Comparison of ENCODE assay signal across 8 cellular contexts in the genomic region with DNA sequence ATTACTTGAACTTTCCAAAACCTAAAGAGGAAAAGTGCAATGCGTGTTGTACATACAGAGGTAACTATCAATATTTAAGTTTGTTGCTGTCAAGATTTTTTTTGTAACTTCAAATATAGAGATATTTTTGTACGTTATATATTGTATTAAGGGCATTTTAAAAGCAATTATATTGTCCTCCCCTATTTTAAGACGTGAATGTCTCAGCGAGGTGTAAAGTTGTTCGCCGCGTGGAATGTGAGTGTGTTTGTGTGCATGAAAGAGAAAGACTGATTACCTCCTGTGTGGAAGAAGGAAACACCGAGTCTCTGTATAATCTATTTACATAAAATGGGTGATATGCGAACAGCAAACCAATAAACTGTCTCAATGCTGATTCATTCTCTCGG. TPM values are rescaled to one million over a fixed set of nuclear protein-coding genes. Genes with fewer than 3 reads are reported as not detected.
DNase-seq lines count a peak whose midpoint lies in the region; ATAC-seq and TF ChIP-seq lines count a peak whose summit lies in the region.

No MANE protein-coding gene starts in this region.

- peaks cover 46% of the 10 kb centered on the region for H3K79me1 ChIP-seq in trophoblast cell (ENCODE audit: low read length)

- peaks cover 36% of the 10 kb centered on the region for H3K79me2 ChIP-seq in trophoblast cell (ENCODE audit: control insufficient read depth, insufficient read depth, low read length, poor library complexity)

- peak overlapping the region; percentile 71 for H4K91ac ChIP-seq in trophoblast cell (ENCODE audit: low read depth, low read length)

- H2BK120ac ChIP-seq in trophoblast cell (ENCODE audit: insufficient read depth, low read length, poor library complexity) = no peak overlapping the region

- H2BK12ac ChIP-seq in trophoblast cell (ENCODE audit: low read length) = no peak overlapping the region

- peak overlapping the region; percentile 72 for H3K27ac ChIP-seq in trophoblast cell (ENCODE audit: low read depth, low read length)

- no peaks in the 10 kb centered on the region for H3K27me3 ChIP-seq in trophoblast cell (ENCODE audit: insufficient read depth, low read length)

- no peaks in the 10 kb centered on the region for H3K9me3 ChIP-seq in trophoblast cell (ENCODE audit: insufficient read depth, low read depth, low read length)

- H3K9ac ChIP-seq in trophoblast cell (ENCODE audit: low read length) = no peak overlapping the region

- H3K4me1 ChIP-seq in trophoblast cell (ENCODE audit: control insufficient read depth in 1 of 2, insufficient read depth in 2 of 2, low read length in 2 of 2) = peaks cover 5 to 10% of the 10 kb centered on the region in 2 experiments

- DNase-seq in GM12865 (ENCODE audit: low read depth) = no peak
- peak; percentile 7 for DNase-seq in NOMO-1 treated with dmso at 0.1 percent for 144 hours (lab: John Stamatoyannopoulos, UW; ENCODE audit: unreplicated experiment)
- DNase-seq in epithelial cell of proximal tubule (ENCODE audit: low read depth) = no peak
- no peak for DNase-seq in trophoblast cell
- DNase-seq in NCI-H82 (lab: John Stamatoyannopoulos, UW) = no peak
- DNase-seq in NCI-H1048 (lab: John Stamatoyannopoulos, UW) = no peak

- peak overlapping the region; percentile 75 for H3K4ac ChIP-seq in trophoblast cell (ENCODE audit: low read depth, low read length)

- TF ChIP-seq CTCF in GM12865 (IDR thresholded peaks at IDR 0.05; ENCODE audit: insufficient read depth, low read depth, low read length, missing control alignments) (no peak), epithelial cell of proximal tubule (conservative IDR thresholded peaks at IDR 0.05; ENCODE audit: low read depth, low read length) (no peak)

- H3K18ac ChIP-seq in trophoblast cell (ENCODE audit: low read length) = peak overlapping the region; percentile 64

- H4K8ac ChIP-seq in trophoblast cell (ENCODE audit: low read depth, low read length) = no peak overlapping the region

- H2AK5ac ChIP-seq in trophoblast cell (ENCODE audit: low read length) = no peak overlapping the region

- peak overlapping the region; percentile 36 for H2BK5ac ChIP-seq in trophoblast cell (ENCODE audit: low read depth, low read length, poor library complexity)

- no CpG with 5 or more reads among the region's 10 CpGs for WGBS in trophoblast cell (ENCODE audit: extremely low coverage, insufficient coverage, insufficient read length)

- H3K23ac ChIP-seq in trophoblast cell (ENCODE audit: low read length) = no peak overlapping the region

- no peaks in the 10 kb centered on the region for H3K36me3 ChIP-seq in trophoblast cell (ENCODE audit: control insufficient read depth in 1 of 2, insufficient read depth in 2 of 2, low read length in 2 of 2)

- no peak overlapping the region for H2AFZ ChIP-seq in trophoblast cell (ENCODE audit: insufficient read depth, low read length, poor library complexity)

- no peak overlapping the region for H4K12ac ChIP-seq in trophoblast cell (ENCODE audit: low read depth, low read length)

- ATAC-seq in GM18511 (IDR thresholded peaks at IDR 0.05; ENCODE audit: unreplicated experiment) (no peak), HG02798 (IDR thresholded peaks at IDR 0.05; ENCODE audit: poor library complexity, unreplicated experiment) (no peak)

- peak overlapping the region; percentile 71 for H3K4me3 ChIP-seq in GM12865 (ENCODE audit: low read depth, low read length)
- H3K4me3 ChIP-seq in epithelial cell of proximal tubule (ENCODE audit: low read depth, low read length) = peak overlapping the region; percentile 87
- H3K4me3 ChIP-seq in trophoblast cell (ENCODE audit: low read depth, low read length) = peak overlapping the region; percentile 71

- H3K4me2 ChIP-seq in trophoblast cell (ENCODE audit: low read length) = peak overlapping the region; percentile 92

- peak overlapping the region; percentile 70 for H3K14ac ChIP-seq in trophoblast cell (ENCODE audit: low read length)

RNA-seq across cellular contexts. Expression of a gene that starts 2.1 kb away (rescaled TPM):
- total RNA-seq in epithelial cell of proximal tubule = 41.2 and 74.2 TPM in 2 replicates
- polyA plus RNA-seq in trophoblast cell (2013) = 101 and 108 TPM in 2 replicates

RNA-seq across cellular contexts. Expression of a gene that starts 13.0 kb away (rescaled TPM):
- 15.6 and 26.2 TPM in 2 replicates for total RNA-seq in epithelial cell of proximal tubule
- polyA plus RNA-seq in trophoblast cell (2013) = 14.4 and 15.1 TPM in 2 replicates
